Comparison of ENCODE assay signal across 26 cellular contexts in genomic region chr21:41156128-41156527, GRCh38.
"Had no signal": no experiment of that assay in that cellular context is flagged by ENCODE, and none has a peak within 500 bp of the region (broad histone marks: within the 10 kb centered on the region; RNA-seq: fewer than 3 reads in every experiment).

No MANE protein-coding gene starts in this region.

- H3K36me3 Mint-ChIP-seq: immature natural killer cell; mesothelial cell of epicardium; stimulated activated naive B cell treated with anti-CD40 and anti-IgM and Interleukin-4, amounts not matched to agents 10 μg/mL and 1 μg/mL and 100 μg/mL, for 72 hours; type B pancreatic cell had no signal

- H3K9me3 Mint-ChIP-seq: effector memory CD8-positive, alpha-beta T cell; immature natural killer cell had no signal

- DNase-seq: central memory CD4-positive, alpha-beta T cell; dermis blood vessel endothelial cell; effector memory CD8-positive, alpha-beta T cell; erythroblast; hypothalamus; immature natural killer cell; islet precursor cell; kidney glomerular epithelial cell; naive thymus-derived CD8-positive, alpha-beta T cell; nephron progenitor cell; nucleus accumbens; spleen; stimulated activated CD4-positive, alpha-beta T cell treated with anti-CD3 and anti-CD28 coated beads, Interleukin-2, amount 100 ng/mL, for 48 hours; stimulated activated naive B cell treated with anti-CD40 and anti-IgM and Interleukin-4, amounts not matched to agents 10 μg/mL and 1 μg/mL and 100 μg/mL, for 72 hours had no signal

- H3K36me3 ChIP-seq: prostate gland, right atrium auricular region, spleen, suprapubic skin had no signal

- H3K4me3 ChIP-seq: coronary artery, lung, prostate gland, right atrium auricular region, spleen, suprapubic skin had no signal

- H3K4me3 Mint-ChIP-seq: effector memory CD8-positive, alpha-beta T cell; immature natural killer cell; memory B cell; mesothelial cell of epicardium; naive thymus-derived CD8-positive, alpha-beta T cell; nephron progenitor cell; stimulated activated naive B cell treated with anti-CD40 and anti-IgM and Interleukin-4, amounts not matched to agents 10 μg/mL and 1 μg/mL and 100 μg/mL, for 72 hours; stimulated activated naive CD8-positive, alpha-beta T cell treated with anti-CD3 and anti-CD28 coated beads, Interleukin-15, Interleukin-2, amounts not matched to agents 100 ng/mL and 50 ng/mL, for 24 hours; type B pancreatic cell had no signal

- FAIRE-seq: endometrium, frontal cortex had no signal

- H3K27ac ChIP-seq: coronary artery, prostate gland, right atrium auricular region, spleen, suprapubic skin had no signal

- H3K27ac Mint-ChIP-seq: effector memory CD8-positive, alpha-beta T cell; immature natural killer cell; memory B cell; mesothelial cell of epicardium; nephron progenitor cell; stimulated activated naive B cell treated with anti-CD40 and anti-IgM and Interleukin-4, amounts not matched to agents 10 μg/mL and 1 μg/mL and 100 μg/mL, for 72 hours; stimulated activated naive CD8-positive, alpha-beta T cell treated with anti-CD3 and anti-CD28 coated beads, Interleukin-15, Interleukin-2, amounts not matched to agents 100 ng/mL and 50 ng/mL, for 24 hours; type B pancreatic cell had no signal

- H3K4me1 Mint-ChIP-seq: immature natural killer cell; mesothelial cell of epicardium; naive thymus-derived CD8-positive, alpha-beta T cell; stimulated activated naive B cell treated with anti-CD40 and anti-IgM and Interleukin-4, amounts not matched to agents 10 μg/mL and 1 μg/mL and 100 μg/mL, for 72 hours had no signal

- H3K27me3 ChIP-seq: right atrium auricular region, spleen, suprapubic skin had no signal

- ATAC-seq: effector memory CD8-positive, alpha-beta T cell; naive thymus-derived CD8-positive, alpha-beta T cell; sciatic nerve; stimulated activated naive B cell treated with anti-CD40 and anti-IgM and Interleukin-4, amounts not matched to agents 10 μg/mL and 1 μg/mL and 100 μg/mL, for 72 hours had no signal

- H3K9me3 ChIP-seq: prostate gland, suprapubic skin had no signal

- H3K4me1 ChIP-seq: prostate gland, right atrium auricular region, spleen, suprapubic skin had no signal
